In genomic region chr16:84228321-84228838, GRCh38 we compare ENCODE assay signal across 9 cellular contexts. TPM values are rescaled to one million over a fixed set of nuclear protein-coding genes. Genes with fewer than 3 reads are reported as not detected.
A peak's percentile ranks its signal among the peaks of the same experiment; 100 is the strongest.
DNase-seq lines count a peak whose midpoint lies in the region; ATAC-seq, FAIRE-seq and TF ChIP-seq lines count a peak whose summit lies in the region.
"Had no signal": no experiment of that assay in that cellular context is flagged by ENCODE, and none has a peak within 500 bp of the region (broad histone marks: within the 10 kb centered on the region; RNA-seq: fewer than 3 reads in every experiment).

No MANE protein-coding gene starts in this region.

- H3K4me3 ChIP-seq in lower lobe of right lung, result no peak overlapping the region

- no peaks in the 10 kb centered on the region for H3K27me3 ChIP-seq in lower lobe of right lung (ENCODE audit: low read depth)

- H3K4me1 ChIP-seq in lower lobe of right lung, result peaks cover 6% of the 10 kb centered on the region

- no peak overlapping the region for H3K27ac ChIP-seq in lower lobe of right lung
- H3K27ac ChIP-seq: VCaP had no signal

- TF ChIP-seq POLR2A in GM12892 (IDR thresholded peaks at IDR 0.05; ENCODE audit: low read depth, low read length), result no peak

- H3K36me3 ChIP-seq in lower lobe of right lung, result no peaks in the 10 kb centered on the region

- no peak for TF ChIP-seq CTCF in lower lobe of right lung (IDR thresholded peaks at IDR 0.05)

- peak; percentile 94 for DNase-seq in AG08396 (ENCODE audit: low spot score)
- peak; percentile 59 for DNase-seq in HuH-7.5 (ENCODE audit: low spot score)
- peak; percentile 15 for DNase-seq in cerebellum (ENCODE audit: low spot score)
- peak; percentile 58 for DNase-seq in lower lobe of right lung
- DNase-seq in GM12892 (ENCODE audit: insufficient read length), result no peak
- DNase-seq in NK-92 treated with Interleukin-12 subunit alpha and Interleukin-12 subunit beta, amount 100 ng/mL, for 24 hours (lab: John Stamatoyannopoulos, UW), result no peak

- no peak for FAIRE-seq in GM12892 (lab: Jason Lieb, UNC)

- H3K9me3 ChIP-seq in lower lobe of right lung, result no peaks in the 10 kb centered on the region

- intact Hi-C loops in lower lobe of right lung (cut with DNase I), result no loop called here

- ATAC-seq in lower lobe of right lung (peak; percentile 77 to 84), HG02798 (IDR thresholded peaks at IDR 0.05; ENCODE audit: poor library complexity, unreplicated experiment) (no peak), HG03354 (IDR thresholded peaks at IDR 0.05; ENCODE audit: poor library complexity, severe bottlenecking, unreplicated experiment) (no peak)

RNA-seq across cellular contexts. Expression of gene KCNG4, which starts 11.4 kb away (rescaled TPM):
- total RNA-seq in cerebellum (not detected), lower lobe of right lung (not detected)
- polyA plus RNA-seq in GM12892 (2012; ENCODE audit: missing spikeins), result not detected

RNA-seq across cellular contexts. Expression of gene ADAD2, which starts 37.4 kb away (rescaled TPM):
- total RNA-seq in cerebellum (not detected), lower lobe of right lung (not detected)
- polyA plus RNA-seq in GM12892 (2012; ENCODE audit: missing spikeins), result not detected

RNA-seq across cellular contexts. Expression of gene TAF1C, which starts 41.5 kb away (rescaled TPM):
- total RNA-seq in cerebellum (24.9 TPM), lower lobe of right lung (60.6 TPM)
- 15.1 TPM for polyA plus RNA-seq in GM12892 (2012; ENCODE audit: missing spikeins)

Comparison
In these comparisons a context has a peak if more than half of its experiments do, and no peak if none do; other contexts are left out.
1. DNase-seq: peak in AG08396 (single experiment), HuH-7.5 (single experiment), cerebellum (single experiment) and lower lobe of right lung (single experiment); none in GM12892 (single experiment) and NK-92 treated with Interleukin-12 subunit alpha and Interleukin-12 subunit beta, amount 100 ng/mL, for 24 hours (single experiment).
2. ATAC-seq: peak in lower lobe of right lung (2 of 2); none in HG02798 (single experiment) and HG03354 (single experiment).